12 cellular contexts compared by ENCODE assay signal in the genomic region with DNA sequence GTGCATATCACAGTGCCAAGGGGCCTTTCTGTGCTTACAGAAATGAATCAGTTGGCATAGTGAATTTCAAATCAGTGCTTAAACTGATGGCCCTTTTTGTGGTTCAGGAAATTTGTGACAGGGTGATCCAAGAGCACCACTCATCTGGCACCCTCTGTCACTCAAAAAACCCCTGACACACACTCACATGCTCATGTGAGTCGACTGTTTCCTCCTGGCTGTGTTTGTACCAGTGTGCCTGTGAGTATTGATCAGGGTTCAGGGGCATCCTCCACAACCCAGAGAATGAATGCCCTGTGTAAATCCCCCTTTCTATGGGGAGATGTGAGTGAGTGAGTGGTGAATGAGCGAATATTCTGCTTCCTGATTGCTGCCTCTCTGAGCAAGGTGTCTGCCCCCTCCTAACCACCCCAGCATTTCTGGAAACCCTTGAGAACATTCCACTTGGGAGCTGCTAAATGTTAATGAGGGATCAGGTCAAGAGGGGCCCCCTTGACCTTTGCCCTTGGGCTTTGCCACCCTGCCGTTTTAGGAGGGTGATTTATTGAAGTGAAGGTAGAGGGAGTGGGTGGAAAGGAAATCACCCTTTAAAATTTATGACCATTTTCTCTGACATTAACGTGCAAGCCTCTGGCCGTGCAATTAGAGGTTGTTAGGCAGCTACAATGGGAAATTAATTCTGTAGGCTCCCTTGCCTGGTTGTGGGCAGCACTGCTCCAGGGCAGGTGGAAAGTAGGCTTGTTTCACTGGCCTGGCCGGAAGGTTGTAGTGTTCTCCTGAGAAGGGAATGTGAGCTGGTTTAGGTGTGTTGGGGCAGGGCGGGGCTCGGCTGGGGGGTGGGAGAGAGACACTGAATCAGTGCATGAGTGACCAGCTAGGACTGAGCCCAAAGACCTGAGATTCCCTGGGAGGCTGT.
A peak's percentile ranks its signal among the peaks of the same experiment; 100 is the strongest.
DNase-seq lines count a peak whose midpoint lies in the region; ATAC-seq and TF ChIP-seq lines count a peak whose summit lies in the region.
"Had no signal": no experiment of that assay in that cellular context is flagged by ENCODE, and none has a peak within 500 bp of the region (broad histone marks: within the 10 kb centered on the region; RNA-seq: fewer than 3 reads in every experiment).

No MANE protein-coding gene starts in this region.

- no peaks in the 10 kb centered on the region for H3K36me3 ChIP-seq in body of pancreas (replicated peaks in 1 of 2; ENCODE audit: insufficient read depth in 1 of 2, low read depth in 2 of 2)
- H3K36me3 ChIP-seq in mesenchymal stem cell (ENCODE audit: control insufficient read depth in 1 of 2, insufficient read depth in 2 of 2, low read depth in 1 of 2, low read length in 2 of 2) = no peaks in the 10 kb centered on the region
- H3K36me3 ChIP-seq: sigmoid colon had no signal

- H2BK5ac ChIP-seq in mesenchymal stem cell (ENCODE audit: low read depth, low read length, poor library complexity, severe bottlenecking) = no peak overlapping the region

- H3K9me3 ChIP-seq in body of pancreas (no peaks in the 10 kb centered on the region), mesenchymal stem cell (ENCODE audit: control insufficient read depth, low read length) (no peaks in the 10 kb centered on the region)
- H3K9me3 ChIP-seq: sigmoid colon had no signal

- no peak overlapping the region for H3K4me3 ChIP-seq in body of pancreas
- H3K4me3 ChIP-seq in mesenchymal stem cell (ENCODE audit: insufficient read depth in 1 of 2, low read depth in 1 of 2, low read length in 2 of 2) = no peak overlapping the region
- H3K4me3 ChIP-seq: GM23248, sigmoid colon had no signal

- TF ChIP-seq POLR2A in body of pancreas (IDR thresholded peaks at IDR 0.05) = no peak

- H3K27me3 ChIP-seq in body of pancreas = no peaks in the 10 kb centered on the region
- no peaks in the 10 kb centered on the region for H3K27me3 ChIP-seq in mesenchymal stem cell (ENCODE audit: control insufficient read depth in 1 of 2, insufficient read depth in 1 of 2, low read length in 2 of 2)
- H3K27me3 ChIP-seq: sigmoid colon had no signal

- H3K4me1 ChIP-seq in body of pancreas (peaks cover 53% of the 10 kb centered on the region), mesenchymal stem cell (ENCODE audit: control insufficient read depth, insufficient read depth, low read depth, low read length) (peaks cover 5% of the 10 kb centered on the region)

- no peak overlapping the region for H2BK12ac ChIP-seq in mesenchymal stem cell (ENCODE audit: low read length in 2 of 2)

- H2AK5ac ChIP-seq in mesenchymal stem cell (ENCODE audit: low read length, severe bottlenecking) = no peak overlapping the region

- H2AFZ ChIP-seq in mesenchymal stem cell (ENCODE audit: low read depth, low read length) = no peak overlapping the region
- H2AFZ ChIP-seq: GM23248 had no signal

- H3K27ac ChIP-seq in body of pancreas (peak overlapping the region; percentile 32 to 83 (median 80)), mesenchymal stem cell (ENCODE audit: low read length, poor library complexity, severe bottlenecking) (no peak overlapping the region)
- H3K27ac ChIP-seq: GM23248, sigmoid colon had no signal

- H3K23ac ChIP-seq in mesenchymal stem cell (ENCODE audit: low read length in 2 of 2) = no peak overlapping the region

- no peak overlapping the region for H3K4ac ChIP-seq in mesenchymal stem cell (ENCODE audit: low read depth in 1 of 2, low read length in 2 of 2)

- intact Hi-C loops in body of pancreas (cut with DNase I) (no loop called here), head of caudate nucleus (cut with DNase I) (loop anchor here (10.0 kb wide), 2 partner anchors 86 to 134 kb away; a partner anchor contains a TSS)

- peak overlapping the region; percentile 39 for H3K9ac ChIP-seq in mesenchymal stem cell (ENCODE audit: low read length)
- H3K9ac ChIP-seq: GM23248 had no signal

- no peak overlapping the region for H2BK15ac ChIP-seq in mesenchymal stem cell (ENCODE audit: low read depth, poor library complexity, severe bottlenecking)

- no peak overlapping the region for H3K18ac ChIP-seq in mesenchymal stem cell (ENCODE audit: low read depth in 1 of 2, low read length in 2 of 2)

- DNase-seq in stimulated activated CD4-positive, alpha-beta T cell treated with anti-CD3 and anti-CD28 coated beads, Interleukin-4, amount 100 ng/mL, for 24 hours = peak; percentile 18
- DNase-seq in stimulated activated CD4-positive, alpha-beta T cell treated with anti-CD3 and anti-CD28 coated beads, Interleukin-4, amount 100 ng/mL, for 1 hour = no peak
- DNase-seq in body of pancreas (no peak), mesenchymal stem cell (no peak), HEK293T (ENCODE audit: extremely low spot score) (no peak), hypothalamus (lab: John Stamatoyannopoulos, UW) (no peak), head of caudate nucleus (no peak)
- DNase-seq: DMS 273 treated with DMSO at 0.1 percent for 48 hours, GM23248, NCI-H2171 treated with DMSO at 0.1 percent for 48 hours, sigmoid colon had no signal

- no peak overlapping the region for H2BK120ac ChIP-seq in mesenchymal stem cell (ENCODE audit: low read depth, low read length)

- no peak overlapping the region for H4K8ac ChIP-seq in mesenchymal stem cell (ENCODE audit: low read length)

- H4K91ac ChIP-seq in mesenchymal stem cell (ENCODE audit: low read length) = no peak overlapping the region

- POLR2A ChIA-PET in HEK293T (lab: Yijun Ruan, JAX) = no interaction called here

- CTCF ChIA-PET in HEK293T (lab: Yijun Ruan, JAX) = interaction anchor here (1.2 kb wide), 1 partner anchor 234 kb away, joined by 6 read pairs; no protein-coding TSS in a partner anchor

- no peak overlapping the region for H3K14ac ChIP-seq in mesenchymal stem cell (ENCODE audit: low read length in 2 of 2)

- 43 to 51% methylated on average over 8 of the region's 8 CpGs for WGBS in body of pancreas, 2 donors
- WGBS in mesenchymal stem cell = 29% methylated on average over 6 of the region's 8 CpGs

- ATAC-seq in body of pancreas (no peak), HG03354 (IDR thresholded peaks at IDR 0.05; ENCODE audit: poor library complexity, severe bottlenecking, unreplicated experiment) (no peak)

- no peak overlapping the region for H3K4me2 ChIP-seq in mesenchymal stem cell (ENCODE audit: low read length, poor library complexity, severe bottlenecking)

- H3K79me1 ChIP-seq in mesenchymal stem cell (replicated peaks; ENCODE audit: low read length, poor library complexity, severe bottlenecking) = peaks cover 2% of the 10 kb centered on the region

- no peak for TF ChIP-seq CTCF in body of pancreas (IDR thresholded peaks at IDR 0.05)

TF ChIP-seq in HEK293T, 16 proteins besides CTCF, POLR2A, EP300 and RAD21:
- TF ChIP-seq NFRKB (IDR thresholded peaks at IDR 0.05) (no peak), FOXA1 (IDR thresholded peaks at IDR 0.05) (no peak), SUZ12 (IDR thresholded peaks at IDR 0.05) (no peak), HDGF (IDR thresholded peaks at IDR 0.05; ENCODE audit: borderline replicate concordance) (no peak), FOXM1 (IDR thresholded peaks at IDR 0.05; ENCODE audit: borderline replicate concordance) (no peak), ELF4 (IDR thresholded peaks at IDR 0.05) (no peak), L3MBTL2 (conservative IDR thresholded peaks at IDR 0.05) (no peak), ARNT (IDR thresholded peaks at IDR 0.05) (no peak), FOXK2 (IDR thresholded peaks at IDR 0.05) (no peak), CTBP1 (IDR thresholded peaks at IDR 0.05; ENCODE audit: borderline replicate concordance) (no peak), SP1 (IDR thresholded peaks at IDR 0.05) (no peak), LEF1 (IDR thresholded peaks at IDR 0.05; ENCODE audit: borderline replicate concordance) (no peak), ZNF384 (IDR thresholded peaks at IDR 0.05) (no peak)
- TF ChIP-seq, protein P1, sequence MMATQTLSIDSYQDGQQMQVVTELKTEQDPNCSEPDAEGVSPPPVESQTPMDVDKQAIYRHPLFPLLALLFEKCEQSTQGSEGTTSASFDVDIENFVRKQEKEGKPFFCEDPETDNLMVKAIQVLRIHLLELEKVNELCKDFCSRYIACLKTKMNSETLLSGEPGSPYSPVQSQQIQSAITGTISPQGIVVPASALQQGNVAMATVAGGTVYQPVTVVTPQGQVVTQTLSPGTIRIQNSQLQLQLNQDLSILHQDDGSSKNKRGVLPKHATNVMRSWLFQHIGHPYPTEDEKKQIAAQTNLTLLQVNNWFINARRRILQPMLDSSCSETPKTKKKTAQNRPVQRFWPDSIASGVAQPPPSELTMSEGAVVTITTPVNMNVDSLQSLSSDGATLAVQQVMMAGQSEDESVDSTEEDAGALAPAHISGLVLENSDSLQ (IDR thresholded peaks at IDR 0.05) = no peak
